In genomic region chr4:39527296-39528055, GRCh38 we compare ENCODE assay signal across 8 cellular contexts. TPM values are rescaled to one million over a fixed set of nuclear protein-coding genes. Genes with fewer than 3 reads are reported as not detected.
DNase-seq lines count a peak whose midpoint lies in the region; ATAC-seq and TF ChIP-seq lines count a peak whose summit lies in the region.

Gene UGDH (minus strand): TSS chr4:39527439. CDS start chr4:39521512, 5,927 bp downstream.

- H3K4me1 Mint-ChIP-seq in T-helper 17 cell, result peaks cover 18% of the 10 kb centered on the region

- intact Hi-C loops in left ventricle myocardium inferior (cut with micrococcal nuclease) (loop anchor here (5.0 kb wide), 1 partner anchor 110 kb away; the partner anchor contains the start of gene SMIM14), prostate gland (cut with DNase I) (loop anchor here (2.0 to 5.0 kb wide), 3 partner anchors 111 to 449 kb away; partner anchors contain the start of genes PDS5A, SMIM14 and UBE2K)

- peaks cover 2% of the 10 kb centered on the region for H3K36me3 Mint-ChIP-seq in T-helper 17 cell (ENCODE audit: low read depth)

- H3K27me3 ChIP-seq in left ventricle myocardium inferior (ENCODE audit: low read depth), result no peaks in the 10 kb centered on the region
- H3K27me3 ChIP-seq in prostate gland (replicated peaks; ENCODE audit: insufficient read depth), result no peaks in the 10 kb centered on the region

- 0% methylated on average over 27 of the region's 72 CpGs for WGBS in prostate gland
- under 1% methylated on average over 72 of the region's 72 CpGs for WGBS in urinary bladder

- H3K27ac ChIP-seq in left ventricle myocardium inferior (replicated peaks), result peak within 1 kb of the TSS; percentile 99
- peak within 1 kb of the TSS; percentile 95 to 97 for H3K27ac ChIP-seq in prostate gland
- peak within 1 kb of the TSS; percentile 98 for H3K27ac ChIP-seq in urinary bladder (ENCODE audit: low read depth)

- H3K36me3 ChIP-seq in left ventricle myocardium inferior (peaks cover 14% of the 10 kb centered on the region), prostate gland (no peaks in the 10 kb centered on the region), urinary bladder (ENCODE audit: insufficient read depth) (no peaks in the 10 kb centered on the region)

- peak within 1 kb of the TSS; percentile 98 for H3K4me3 Mint-ChIP-seq in T-helper 17 cell

- TF ChIP-seq CTCF in left ventricle myocardium inferior (IDR thresholded peaks at IDR 0.05; ENCODE audit: borderline replicate concordance) (no peak), prostate gland (IDR thresholded peaks at IDR 0.05) (peak in 2 of 4 experiments; percentile 4 to 30)

- ATAC-seq in HG02885 (IDR thresholded peaks at IDR 0.05; ENCODE audit: poor library complexity, unreplicated experiment) (peak; percentile 95), T-helper 17 cell (peak; percentile 99)

- DNase-seq in NCI-H1694 treated with DMSO at 0.1 percent for 48 hours (lab: John Stamatoyannopoulos, UW) (peak; percentile 82), T-helper 17 cell (peak; percentile 84 to 89 (median 89)), amygdala (lab: John Stamatoyannopoulos, UW) (peak; percentile 79 to 99 (median 94)), left ventricle myocardium inferior (peak; percentile 97), prostate gland (ENCODE audit: low spot score) (peak; percentile 98)

- no peaks in the 10 kb centered on the region for H3K27me3 Mint-ChIP-seq in T-helper 17 cell

- H3K9me3 ChIP-seq in T-helper 17 cell (ENCODE audit: control insufficient read depth, low read length, poor library complexity, severe bottlenecking), result no peaks in the 10 kb centered on the region
- no peaks in the 10 kb centered on the region for H3K9me3 ChIP-seq in left ventricle myocardium inferior (replicated peaks)
- no peaks in the 10 kb centered on the region for H3K9me3 ChIP-seq in prostate gland

- TF ChIP-seq POLR2A in GM15510 (IDR thresholded peaks at IDR 0.05; ENCODE audit: borderline replicate concordance, extremely low read depth, insufficient read length) (peak; percentile 92), prostate gland (IDR thresholded peaks at IDR 0.05) (peak; percentile 97)

- H3K4me1 ChIP-seq in left ventricle myocardium inferior, result peaks cover 38% of the 10 kb centered on the region
- H3K4me1 ChIP-seq in prostate gland (replicated peaks), result peaks cover 5% of the 10 kb centered on the region
- H3K4me1 ChIP-seq in urinary bladder (ENCODE audit: insufficient read depth), result no peaks in the 10 kb centered on the region

- H3K4me3 ChIP-seq in left ventricle myocardium inferior (peak within 1 kb of the TSS; percentile 92), prostate gland (peak within 1 kb of the TSS; percentile 66 to 89), urinary bladder (ENCODE audit: low read depth, low read length) (peak within 1 kb of the TSS; percentile 81)

- H3K27ac Mint-ChIP-seq in T-helper 17 cell, result peak within 1 kb of the TSS; percentile 89

RNA-seq across cellular contexts. Expression of gene UGDH, which starts in this region (rescaled TPM):
- total RNA-seq in T-helper 17 cell (10 to 100 TPM in 1 of 2 donors, 1 to 10 TPM in 1; 6.1 to 11.3 TPM), left ventricle myocardium inferior (11.5 TPM), prostate gland (100 to 1,000 TPM in 1 of 2 donors, 10 to 100 TPM in 1; 59.0 to 147 TPM), urinary bladder (75.3 TPM)
- 23.7 TPM for polyA plus RNA-seq in urinary bladder

Comparison
In these comparisons a context has a peak if more than half of its experiments do, and no peak if none do; other contexts are left out.
1. Peak in every context shown above with its lines: DNase-seq, ATAC-seq, H3K4me3 ChIP-seq and H3K27ac ChIP-seq.